In the genomic region with DNA sequence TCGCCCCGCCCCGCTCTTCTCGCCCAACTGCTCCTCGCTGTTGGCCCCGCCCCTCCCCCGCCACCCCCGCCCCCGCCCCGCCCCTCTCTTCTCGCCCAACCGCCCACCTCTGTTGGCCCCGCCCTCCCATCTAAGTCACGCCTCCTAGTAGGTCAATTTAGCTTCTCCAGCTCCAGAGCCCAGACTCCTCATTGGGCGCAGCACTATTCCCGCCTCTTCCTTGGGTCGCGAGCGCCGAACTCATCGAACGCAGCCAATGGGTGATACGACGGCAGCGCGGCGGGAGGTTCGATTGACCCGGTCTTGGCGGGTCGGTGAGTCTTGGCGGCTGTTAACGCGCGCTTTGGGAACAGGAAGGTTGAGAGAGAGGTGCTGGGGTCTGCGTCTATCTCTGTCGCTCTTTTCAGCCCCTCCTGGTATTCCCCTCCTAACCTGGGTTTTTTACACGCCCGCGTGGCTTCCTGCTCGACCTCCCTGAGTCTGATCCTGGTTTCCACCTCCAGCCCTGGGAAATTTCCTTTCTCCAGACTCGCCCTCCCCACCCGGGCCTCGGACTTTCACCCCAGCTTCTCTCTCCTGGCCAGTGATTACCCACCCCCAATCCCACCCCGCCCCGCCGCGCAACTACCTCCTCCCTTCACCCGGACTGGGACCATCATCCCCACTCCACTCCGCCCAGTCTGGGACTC, we compare ENCODE assay signal across 1 cellular context.
TF ChIP-seq lines count a peak whose summit lies in the region.

A gene (plus strand): TSS at position 331 of the 689 bp plus-strand sequence. CDS start 643 bp downstream, outside the sequence.

TF ChIP-seq in HepG2, 621 proteins besides CTCF, POLR2A, EP300 and RAD21 (continued from another document and continues in another):
- TF ChIP-seq, protein P1, sequence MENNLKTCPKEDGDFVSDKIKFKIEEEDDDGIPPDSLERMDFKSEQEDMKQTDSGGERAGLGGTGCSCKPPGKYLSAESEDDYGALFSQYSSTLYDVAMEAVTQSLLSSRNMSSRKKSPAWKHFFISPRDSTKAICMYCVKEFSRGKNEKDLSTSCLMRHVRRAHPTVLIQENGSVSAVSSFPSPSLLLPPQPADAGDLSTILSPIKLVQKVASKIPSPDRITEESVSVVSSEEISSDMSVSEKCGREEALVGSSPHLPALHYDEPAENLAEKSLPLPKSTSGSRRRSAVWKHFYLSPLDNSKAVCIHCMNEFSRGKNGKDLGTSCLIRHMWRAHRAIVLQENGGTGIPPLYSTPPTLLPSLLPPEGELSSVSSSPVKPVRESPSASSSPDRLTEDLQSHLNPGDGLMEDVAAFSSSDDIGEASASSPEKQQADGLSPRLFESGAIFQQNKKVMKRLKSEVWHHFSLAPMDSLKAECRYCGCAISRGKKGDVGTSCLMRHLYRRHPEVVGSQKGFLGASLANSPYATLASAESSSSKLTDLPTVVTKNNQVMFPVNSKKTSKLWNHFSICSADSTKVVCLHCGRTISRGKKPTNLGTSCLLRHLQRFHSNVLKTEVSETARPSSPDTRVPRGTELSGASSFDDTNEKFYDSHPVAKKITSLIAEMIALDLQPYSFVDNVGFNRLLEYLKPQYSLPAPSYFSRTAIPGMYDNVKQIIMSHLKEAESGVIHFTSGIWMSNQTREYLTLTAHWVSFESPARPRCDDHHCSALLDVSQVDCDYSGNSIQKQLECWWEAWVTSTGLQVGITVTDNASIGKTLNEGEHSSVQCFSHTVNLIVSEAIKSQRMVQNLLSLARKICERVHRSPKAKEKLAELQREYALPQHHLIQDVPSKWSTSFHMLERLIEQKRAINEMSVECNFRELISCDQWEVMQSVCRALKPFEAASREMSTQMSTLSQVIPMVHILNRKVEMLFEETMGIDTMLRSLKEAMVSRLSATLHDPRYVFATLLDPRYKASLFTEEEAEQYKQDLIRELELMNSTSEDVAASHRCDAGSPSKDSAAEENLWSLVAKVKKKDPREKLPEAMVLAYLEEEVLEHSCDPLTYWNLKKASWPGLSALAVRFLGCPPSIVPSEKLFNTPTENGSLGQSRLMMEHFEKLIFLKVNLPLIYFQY (CRISPR knock-in tag; IDR thresholded peaks at IDR 0.05; ENCODE audit: borderline replicate concordance): 0 out of 2 replicates have a peak, but pooled peaks have one; percentile 49
- TF ChIP-seq, protein P2, sequence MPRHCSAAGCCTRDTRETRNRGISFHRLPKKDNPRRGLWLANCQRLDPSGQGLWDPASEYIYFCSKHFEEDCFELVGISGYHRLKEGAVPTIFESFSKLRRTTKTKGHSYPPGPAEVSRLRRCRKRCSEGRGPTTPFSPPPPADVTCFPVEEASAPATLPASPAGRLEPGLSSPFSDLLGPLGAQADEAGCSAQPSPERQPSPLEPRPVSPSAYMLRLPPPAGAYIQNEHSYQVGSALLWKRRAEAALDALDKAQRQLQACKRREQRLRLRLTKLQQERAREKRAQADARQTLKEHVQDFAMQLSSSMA (CRISPR knock-in tag; IDR thresholded peaks at IDR 0.05): no peak; the same call in 1 of the 2 replicates
- TF ChIP-seq MYC (CRISPR knock-in tag; IDR thresholded peaks at IDR 0.05; ENCODE audit: borderline replicate concordance) (peak; percentile 74; the same call in 1 of the 2 replicates), ELF3 (CRISPR knock-in tag; IDR thresholded peaks at IDR 0.05) (peak; percentile 42; the same call in 1 of the 2 replicates), NR2F6 (IDR thresholded peaks at IDR 0.05) (no peak), NR2F6 (CRISPR knock-in tag; IDR thresholded peaks at IDR 0.05) (no peak), NR2C2 (CRISPR knock-in tag; IDR thresholded peaks at IDR 0.05; ENCODE audit: borderline replicate concordance) (peak; percentile 89), ZNF780A (CRISPR knock-in tag; IDR thresholded peaks at IDR 0.05) (peak; percentile 94; the same call in 1 of the 2 replicates), ZNF329 (CRISPR knock-in tag; IDR thresholded peaks at IDR 0.05; ENCODE audit: low read depth) (no peak), PAWR (CRISPR knock-in tag; IDR thresholded peaks at IDR 0.05; ENCODE audit: borderline replicate concordance) (no peak), RORA (CRISPR knock-in tag; IDR thresholded peaks at IDR 0.05) (no peak), ZNF550 (CRISPR knock-in tag; IDR thresholded peaks at IDR 0.05; ENCODE audit: borderline replicate concordance) (no peak), ZNF251 (CRISPR knock-in tag; IDR thresholded peaks at IDR 0.05) (no peak), RFXAP (CRISPR knock-in tag; IDR thresholded peaks at IDR 0.05; ENCODE audit: borderline replicate concordance) (peak; percentile 89), ZNF614 (CRISPR knock-in tag; IDR thresholded peaks at IDR 0.05; ENCODE audit: borderline replicate concordance) (0 out of 2 replicates have a peak, but pooled peaks have one; percentile 28), FOXM1 (CRISPR knock-in tag; IDR thresholded peaks at IDR 0.05) (no peak), BORCS8-MEF2B (CRISPR knock-in tag; IDR thresholded peaks at IDR 0.05) (peak; percentile 98), ZBTB21 (CRISPR knock-in tag; IDR thresholded peaks at IDR 0.05) (no peak), RBFOX2 (IDR thresholded peaks at IDR 0.05; ENCODE audit: low read depth, low read length) (peak; percentile 59), MEIS2 (CRISPR knock-in tag; IDR thresholded peaks at IDR 0.05) (0 out of 2 replicates have a peak, but pooled peaks have one; percentile 51), ZNF749 (CRISPR knock-in tag; IDR thresholded peaks at IDR 0.05; ENCODE audit: borderline replicate concordance) (peak; percentile 95), ZNF788 (CRISPR knock-in tag; IDR thresholded peaks at IDR 0.05; ENCODE audit: borderline replicate concordance) (peak; percentile 18), ZNF567 (CRISPR knock-in tag; IDR thresholded peaks at IDR 0.05; ENCODE audit: borderline replicate concordance) (no peak), HOXA3 (CRISPR knock-in tag; IDR thresholded peaks at IDR 0.05) (peak; percentile 62), ZNF264 (CRISPR knock-in tag; IDR thresholded peaks at IDR 0.05) (peak; percentile 56; the same call in 1 of the 2 replicates), SMAD3 (CRISPR knock-in tag; IDR thresholded peaks at IDR 0.05) (0 out of 2 replicates have a peak, but pooled peaks have one; percentile 60), DNMT1 (CRISPR knock-in tag; IDR thresholded peaks at IDR 0.05) (no peak), CBX1 (IDR thresholded peaks at IDR 0.05; ENCODE audit: low read depth) (peak; percentile 78), ATAD3A (CRISPR knock-in tag; IDR thresholded peaks at IDR 0.05) (no peak), CENPT (CRISPR knock-in tag; IDR thresholded peaks at IDR 0.05; ENCODE audit: low read depth) (peak; percentile 78; the same call in 1 of the 2 replicates), ZBTB7B (CRISPR knock-in tag; IDR thresholded peaks at IDR 0.05) (no peak), NFATC3 (CRISPR knock-in tag; IDR thresholded peaks at IDR 0.05) (no peak)
- TF ChIP-seq, protein P3, sequence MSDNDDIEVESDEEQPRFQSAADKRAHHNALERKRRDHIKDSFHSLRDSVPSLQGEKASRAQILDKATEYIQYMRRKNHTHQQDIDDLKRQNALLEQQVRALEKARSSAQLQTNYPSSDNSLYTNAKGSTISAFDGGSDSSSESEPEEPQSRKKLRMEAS (IDR thresholded peaks at IDR 0.05): peak; percentile 74
- TF ChIP-seq, protein P4, sequence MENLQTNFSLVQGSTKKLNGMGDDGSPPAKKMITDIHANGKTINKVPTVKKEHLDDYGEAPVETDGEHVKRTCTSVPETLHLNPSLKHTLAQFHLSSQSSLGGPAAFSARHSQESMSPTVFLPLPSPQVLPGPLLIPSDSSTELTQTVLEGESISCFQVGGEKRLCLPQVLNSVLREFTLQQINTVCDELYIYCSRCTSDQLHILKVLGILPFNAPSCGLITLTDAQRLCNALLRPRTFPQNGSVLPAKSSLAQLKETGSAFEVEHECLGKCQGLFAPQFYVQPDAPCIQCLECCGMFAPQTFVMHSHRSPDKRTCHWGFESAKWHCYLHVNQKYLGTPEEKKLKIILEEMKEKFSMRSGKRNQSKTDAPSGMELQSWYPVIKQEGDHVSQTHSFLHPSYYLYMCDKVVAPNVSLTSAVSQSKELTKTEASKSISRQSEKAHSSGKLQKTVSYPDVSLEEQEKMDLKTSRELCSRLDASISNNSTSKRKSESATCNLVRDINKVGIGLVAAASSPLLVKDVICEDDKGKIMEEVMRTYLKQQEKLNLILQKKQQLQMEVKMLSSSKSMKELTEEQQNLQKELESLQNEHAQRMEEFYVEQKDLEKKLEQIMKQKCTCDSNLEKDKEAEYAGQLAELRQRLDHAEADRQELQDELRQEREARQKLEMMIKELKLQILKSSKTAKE (CRISPR knock-in tag; IDR thresholded peaks at IDR 0.05; ENCODE audit: borderline replicate concordance): peak; percentile 62; the same call in 1 of the 2 replicates
- TF ChIP-seq, protein P5, sequence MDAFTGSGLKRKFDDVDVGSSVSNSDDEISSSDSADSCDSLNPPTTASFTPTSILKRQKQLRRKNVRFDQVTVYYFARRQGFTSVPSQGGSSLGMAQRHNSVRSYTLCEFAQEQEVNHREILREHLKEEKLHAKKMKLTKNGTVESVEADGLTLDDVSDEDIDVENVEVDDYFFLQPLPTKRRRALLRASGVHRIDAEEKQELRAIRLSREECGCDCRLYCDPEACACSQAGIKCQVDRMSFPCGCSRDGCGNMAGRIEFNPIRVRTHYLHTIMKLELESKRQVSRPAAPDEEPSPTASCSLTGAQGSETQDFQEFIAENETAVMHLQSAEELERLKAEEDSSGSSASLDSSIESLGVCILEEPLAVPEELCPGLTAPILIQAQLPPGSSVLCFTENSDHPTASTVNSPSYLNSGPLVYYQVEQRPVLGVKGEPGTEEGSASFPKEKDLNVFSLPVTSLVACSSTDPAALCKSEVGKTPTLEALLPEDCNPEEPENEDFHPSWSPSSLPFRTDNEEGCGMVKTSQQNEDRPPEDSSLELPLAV (CRISPR knock-in tag; conservative IDR thresholded peaks at IDR 0.05; ENCODE audit: low read depth): peak; percentile 80; the same call in 1 of the 2 replicates
- TF ChIP-seq, protein P6, sequence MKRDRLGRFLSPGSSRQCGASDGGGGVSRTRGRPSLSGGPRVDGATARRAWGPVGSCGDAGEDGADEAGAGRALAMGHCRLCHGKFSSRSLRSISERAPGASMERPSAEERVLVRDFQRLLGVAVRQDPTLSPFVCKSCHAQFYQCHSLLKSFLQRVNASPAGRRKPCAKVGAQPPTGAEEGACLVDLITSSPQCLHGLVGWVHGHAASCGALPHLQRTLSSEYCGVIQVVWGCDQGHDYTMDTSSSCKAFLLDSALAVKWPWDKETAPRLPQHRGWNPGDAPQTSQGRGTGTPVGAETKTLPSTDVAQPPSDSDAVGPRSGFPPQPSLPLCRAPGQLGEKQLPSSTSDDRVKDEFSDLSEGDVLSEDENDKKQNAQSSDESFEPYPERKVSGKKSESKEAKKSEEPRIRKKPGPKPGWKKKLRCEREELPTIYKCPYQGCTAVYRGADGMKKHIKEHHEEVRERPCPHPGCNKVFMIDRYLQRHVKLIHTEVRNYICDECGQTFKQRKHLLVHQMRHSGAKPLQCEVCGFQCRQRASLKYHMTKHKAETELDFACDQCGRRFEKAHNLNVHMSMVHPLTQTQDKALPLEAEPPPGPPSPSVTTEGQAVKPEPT (CRISPR knock-in tag; IDR thresholded peaks at IDR 0.05; ENCODE audit: low read depth): no peak
- TF ChIP-seq, protein P7, sequence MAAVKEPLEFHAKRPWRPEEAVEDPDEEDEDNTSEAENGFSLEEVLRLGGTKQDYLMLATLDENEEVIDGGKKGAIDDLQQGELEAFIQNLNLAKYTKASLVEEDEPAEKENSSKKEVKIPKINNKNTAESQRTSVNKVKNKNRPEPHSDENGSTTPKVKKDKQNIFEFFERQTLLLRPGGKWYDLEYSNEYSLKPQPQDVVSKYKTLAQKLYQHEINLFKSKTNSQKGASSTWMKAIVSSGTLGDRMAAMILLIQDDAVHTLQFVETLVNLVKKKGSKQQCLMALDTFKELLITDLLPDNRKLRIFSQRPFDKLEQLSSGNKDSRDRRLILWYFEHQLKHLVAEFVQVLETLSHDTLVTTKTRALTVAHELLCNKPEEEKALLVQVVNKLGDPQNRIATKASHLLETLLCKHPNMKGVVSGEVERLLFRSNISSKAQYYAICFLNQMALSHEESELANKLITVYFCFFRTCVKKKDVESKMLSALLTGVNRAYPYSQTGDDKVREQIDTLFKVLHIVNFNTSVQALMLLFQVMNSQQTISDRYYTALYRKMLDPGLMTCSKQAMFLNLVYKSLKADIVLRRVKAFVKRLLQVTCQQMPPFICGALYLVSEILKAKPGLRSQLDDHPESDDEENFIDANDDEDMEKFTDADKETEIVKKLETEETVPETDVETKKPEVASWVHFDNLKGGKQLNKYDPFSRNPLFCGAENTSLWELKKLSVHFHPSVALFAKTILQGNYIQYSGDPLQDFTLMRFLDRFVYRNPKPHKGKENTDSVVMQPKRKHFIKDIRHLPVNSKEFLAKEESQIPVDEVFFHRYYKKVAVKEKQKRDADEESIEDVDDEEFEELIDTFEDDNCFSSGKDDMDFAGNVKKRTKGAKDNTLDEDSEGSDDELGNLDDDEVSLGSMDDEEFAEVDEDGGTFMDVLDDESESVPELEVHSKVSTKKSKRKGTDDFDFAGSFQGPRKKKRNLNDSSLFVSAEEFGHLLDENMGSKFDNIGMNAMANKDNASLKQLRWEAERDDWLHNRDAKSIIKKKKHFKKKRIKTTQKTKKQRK (IDR thresholded peaks at IDR 0.05; ENCODE audit: low read length): no peak
- TF ChIP-seq, protein P8, sequence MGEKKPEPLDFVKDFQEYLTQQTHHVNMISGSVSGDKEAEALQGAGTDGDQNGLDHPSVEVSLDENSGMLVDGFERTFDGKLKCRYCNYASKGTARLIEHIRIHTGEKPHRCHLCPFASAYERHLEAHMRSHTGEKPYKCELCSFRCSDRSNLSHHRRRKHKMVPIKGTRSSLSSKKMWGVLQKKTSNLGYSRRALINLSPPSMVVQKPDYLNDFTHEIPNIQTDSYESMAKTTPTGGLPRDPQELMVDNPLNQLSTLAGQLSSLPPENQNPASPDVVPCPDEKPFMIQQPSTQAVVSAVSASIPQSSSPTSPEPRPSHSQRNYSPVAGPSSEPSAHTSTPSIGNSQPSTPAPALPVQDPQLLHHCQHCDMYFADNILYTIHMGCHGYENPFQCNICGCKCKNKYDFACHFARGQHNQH (CRISPR knock-in tag; IDR thresholded peaks at IDR 0.05): peak; percentile 68; the same call in 1 of the 2 replicates
- TF ChIP-seq, protein P9, sequence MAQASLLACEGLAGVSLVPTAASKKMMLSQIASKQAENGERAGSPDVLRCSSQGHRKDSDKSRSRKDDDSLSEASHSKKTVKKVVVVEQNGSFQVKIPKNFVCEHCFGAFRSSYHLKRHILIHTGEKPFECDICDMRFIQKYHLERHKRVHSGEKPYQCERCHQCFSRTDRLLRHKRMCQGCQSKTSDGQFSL (CRISPR knock-in tag; IDR thresholded peaks at IDR 0.05): no peak
- TF ChIP-seq, protein P10, sequence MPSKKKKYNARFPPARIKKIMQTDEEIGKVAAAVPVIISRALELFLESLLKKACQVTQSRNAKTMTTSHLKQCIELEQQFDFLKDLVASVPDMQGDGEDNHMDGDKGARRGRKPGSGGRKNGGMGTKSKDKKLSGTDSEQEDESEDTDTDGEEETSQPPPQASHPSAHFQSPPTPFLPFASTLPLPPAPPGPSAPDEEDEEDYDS (CRISPR knock-in tag; IDR thresholded peaks at IDR 0.05): peak; percentile 70; the same call in 1 of the 2 replicates
- TF ChIP-seq, protein P11, sequence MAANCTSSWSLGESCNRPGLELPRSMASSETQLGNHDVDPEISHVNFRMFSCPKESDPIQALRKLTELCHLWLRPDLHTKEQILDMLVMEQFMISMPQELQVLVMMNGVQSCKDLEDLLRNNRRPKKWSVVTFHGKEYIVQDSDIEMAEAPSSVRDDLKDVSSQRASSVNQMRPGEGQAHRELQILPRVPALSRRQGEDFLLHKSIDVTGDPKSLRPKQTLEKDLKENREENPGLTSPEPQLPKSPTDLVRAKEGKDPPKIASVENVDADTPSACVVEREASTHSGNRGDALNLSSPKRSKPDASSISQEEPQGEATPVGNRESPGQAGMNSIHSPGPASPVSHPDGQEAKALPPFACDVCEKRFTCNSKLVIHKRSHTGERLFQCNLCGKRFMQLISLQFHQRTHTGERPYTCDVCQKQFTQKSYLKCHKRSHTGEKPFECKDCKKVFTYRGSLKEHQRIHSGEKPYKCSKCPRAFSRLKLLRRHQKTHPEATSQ (CRISPR knock-in tag; IDR thresholded peaks at IDR 0.05; ENCODE audit: borderline replicate concordance): 0 out of 2 replicates have a peak, but pooled peaks have one; percentile 77
